10 cellular contexts compared by ENCODE assay signal in genomic region chr4:2861631-2862436, GRCh38. TPM values are rescaled to one million over a fixed set of nuclear protein-coding genes. Genes with fewer than 3 reads are reported as not detected.
DNase-seq lines count a peak whose midpoint lies in the region; ATAC-seq, FAIRE-seq and TF ChIP-seq lines count a peak whose summit lies in the region.
"Had no signal": no experiment of that assay in that cellular context is flagged by ENCODE, and none has a peak within 500 bp of the region (broad histone marks: within the 10 kb centered on the region; RNA-seq: fewer than 3 reads in every experiment).

No MANE protein-coding gene starts in this region.

- H3K4me3 ChIP-seq in astrocyte (ENCODE audit: insufficient read depth, low read depth, low read length): no peak overlapping the region
- no peak overlapping the region for H3K4me3 ChIP-seq in lung
- H3K4me3 ChIP-seq in testis: no peak overlapping the region
- H3K4me3 ChIP-seq: skin epidermis, tibial artery had no signal

- 75 to 81% methylated on average over 4 of the region's 4 CpGs for WGBS in lung, 2 donors
- WGBS in testis, 2 donors: 65 to 78% methylated on average over 4 of the region's 4 CpGs

- no peak overlapping the region for H3K27ac ChIP-seq in astrocyte (ENCODE audit: low read depth, low read length)
- peak overlapping the region; percentile 24 to 60 for H3K27ac ChIP-seq in lung (ENCODE audit: low read depth in 1 of 2, low read length in 1 of 2)
- H3K27ac ChIP-seq in testis: peak overlapping the region; percentile 59 to 77
- H3K27ac ChIP-seq: tibial artery had no signal

- H3K9ac ChIP-seq in astrocyte (ENCODE audit: low read length): no peak overlapping the region

- ATAC-seq in lung (ENCODE audit: insufficient read depth, low FRiP score) (no peak), HG02885 (IDR thresholded peaks at IDR 0.05; ENCODE audit: poor library complexity, unreplicated experiment) (no peak)

- H4K20me1 ChIP-seq in astrocyte (ENCODE audit: insufficient read depth, low read length): peaks cover 95% of the 10 kb centered on the region

- H3K27ac Mint-ChIP-seq in HFFc6 (peak overlapping the region; percentile 79), astrocyte (ENCODE audit: unreplicated experiment) (peak overlapping the region; percentile 35)

- H3K27me3 ChIP-seq in astrocyte (ENCODE audit: insufficient read depth, low read length): no peaks in the 10 kb centered on the region
- H3K27me3 ChIP-seq in lung (ENCODE audit: control insufficient read depth, insufficient read depth): no peaks in the 10 kb centered on the region
- no peaks in the 10 kb centered on the region for H3K27me3 ChIP-seq in testis
- H3K27me3 ChIP-seq: tibial artery had no signal

- 0 out of 2 replicates have a peak overlapping the region, but pooled peaks have one; percentile 10 for H3K4me3 Mint-ChIP-seq in HFFc6
- H3K4me3 Mint-ChIP-seq in astrocyte (ENCODE audit: unreplicated experiment): peak overlapping the region; percentile 42

- FAIRE-seq in astrocyte (lab: Jason Lieb, UNC): no peak

- DNase-seq in HFFc6 (no peak), astrocyte (ENCODE audit: low read depth) (no peak), lung (ENCODE audit: low spot score) (no peak), testis (no peak), NCI-H446 (lab: John Stamatoyannopoulos, UW) (no peak), SIG-M5 (lab: John Stamatoyannopoulos, UW) (no peak)
- DNase-seq: anterior cingulate cortex, tibial artery had no signal

- peaks cover 76% of the 10 kb centered on the region for H3K4me1 Mint-ChIP-seq in HFFc6 (ENCODE audit: low read depth)
- H3K4me1 Mint-ChIP-seq in astrocyte (ENCODE audit: low read depth, unreplicated experiment): peaks cover 43% of the 10 kb centered on the region

- TF ChIP-seq POLR2A in testis (IDR thresholded peaks at IDR 0.05): no peak

- TF ChIP-seq CTCF in HFFc6 (IDR thresholded peaks at IDR 0.05) (no peak), astrocyte (IDR thresholded peaks at IDR 0.05; ENCODE audit: insufficient read depth, low read depth, low read length) (no peak), lung (IDR thresholded peaks at IDR 0.05; ENCODE audit: control extremely low read depth, extremely low read depth) (no peak), testis (IDR thresholded peaks at IDR 0.05) (no peak)

- peak overlapping the region; percentile 2 for H3K4me2 ChIP-seq in astrocyte (ENCODE audit: low read length)

- H3K4me1 ChIP-seq in astrocyte (ENCODE audit: insufficient read depth, low read length): peaks cover 34% of the 10 kb centered on the region
- H3K4me1 ChIP-seq in lung (ENCODE audit: control insufficient read depth in 2 of 2, insufficient read depth in 2 of 2, low read length in 2 of 2): peaks cover 24 to 53% of the 10 kb centered on the region in 2 donors
- peaks cover 76% of the 10 kb centered on the region for H3K4me1 ChIP-seq in testis

- H3K27me3 Mint-ChIP-seq in HFFc6 (ENCODE audit: insufficient read depth) (no peaks in the 10 kb centered on the region; the same call in none of the 2 replicates), astrocyte (ENCODE audit: low read depth, unreplicated experiment) (no peaks in the 10 kb centered on the region)

- peaks cover 2% of the 10 kb centered on the region for H3K36me3 ChIP-seq in astrocyte (ENCODE audit: insufficient read depth, low read length)
- no peaks in the 10 kb centered on the region for H3K36me3 ChIP-seq in lung (ENCODE audit: control insufficient read depth in 2 of 2, insufficient read depth in 2 of 2, low read length in 2 of 2)
- no peaks in the 10 kb centered on the region for H3K36me3 ChIP-seq in testis (ENCODE audit: low read depth, missing control alignments)
- H3K36me3 ChIP-seq: tibial artery had no signal

- H3K36me3 Mint-ChIP-seq in HFFc6 (ENCODE audit: low read depth) (peaks cover 8% of the 10 kb centered on the region; the same call in 1 of the 2 replicates), astrocyte (ENCODE audit: low read depth, unreplicated experiment) (peaks cover 3% of the 10 kb centered on the region)

- H3K9me3 Mint-ChIP-seq in HFFc6 (no peaks in the 10 kb centered on the region), astrocyte (ENCODE audit: unreplicated experiment) (no peaks in the 10 kb centered on the region)

- H3K79me2 ChIP-seq in astrocyte (ENCODE audit: insufficient read depth, low read length): peaks cover 100% of the 10 kb centered on the region

- intact Hi-C loops in testis (cut with DNase I; ENCODE audit: low total_unique reads): no loop called here

- H3K9me3 ChIP-seq in astrocyte (ENCODE audit: insufficient read depth, low read depth, low read length) (no peaks in the 10 kb centered on the region), lung (ENCODE audit: control insufficient read depth in 2 of 2, insufficient read depth in 1 of 2, low read length in 1 of 2) (no peaks in the 10 kb centered on the region), testis (no peaks in the 10 kb centered on the region)
- H3K9me3 ChIP-seq: tibial artery had no signal

- H2AFZ ChIP-seq in astrocyte (ENCODE audit: low read depth, low read length): no peak overlapping the region

RNA-seq across cellular contexts. Expression of gene ADD1, which starts 18.2 kb away (rescaled TPM):
- total RNA-seq in HFFc6 (2021; fragmentation: NEBNext Ultra II Directional; extraction: Animal tissue kit (Norgen Biotek cat#: 25700)): 100 to 1,000 TPM; 276 to 332 (median 321) TPM
- 258 and 280 TPM in 2 replicates for total RNA-seq in astrocyte
- total RNA-seq in lung: 100 to 1,000 TPM; 300 to 400 TPM
- polyA plus RNA-seq in lung: 100 to 1,000 TPM; 127 to 237 TPM
- total RNA-seq in testis: 100 to 1,000 TPM; 318 to 355 TPM
- 233 TPM for polyA plus RNA-seq in testis (ENCODE audit: insufficient read depth, low read depth, low replicate concordance)
